ENCODE assay signal across 21 cellular contexts in the genomic region with DNA sequence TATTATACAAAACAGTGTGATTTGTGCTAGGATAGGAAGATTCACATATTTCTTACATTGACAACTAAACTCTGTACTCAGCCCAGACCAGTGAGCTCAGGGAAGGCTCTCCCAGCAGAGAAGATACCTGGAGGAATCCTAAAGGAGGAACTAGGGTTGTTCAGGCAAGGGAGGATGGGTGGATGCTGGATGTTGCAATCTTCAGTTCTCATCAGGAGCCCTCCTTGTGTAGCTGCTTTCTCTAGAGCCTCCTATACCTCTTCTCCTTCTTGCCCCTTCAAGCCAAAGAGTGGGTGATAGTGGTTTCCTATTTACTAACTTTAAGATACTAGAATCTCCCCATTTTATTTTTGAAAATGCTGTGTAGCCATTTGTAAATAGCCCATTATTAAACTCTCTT.
"Had no signal": no experiment of that assay in that cellular context is flagged by ENCODE, and none has a peak within 500 bp of the region (broad histone marks: within the 10 kb centered on the region; RNA-seq: fewer than 3 reads in every experiment).

No MANE protein-coding gene starts in this region.

- H3K36me3 ChIP-seq: esophagus muscularis mucosa, gastrocnemius medialis, heart right ventricle, prostate gland, spleen, tibial artery, upper lobe of left lung, vagina had no signal

- H3K4me3 ChIP-seq: esophagus muscularis mucosa, gastrocnemius medialis, heart right ventricle, prostate gland, spleen, tibial artery, upper lobe of left lung, vagina had no signal

- DNase-seq: effector memory CD8-positive, alpha-beta T cell; gastrocnemius medialis; heart right ventricle; hypothalamus; kidney glomerular epithelial cell; mesendoderm; naive B cell; spleen; stimulated activated CD4-positive, alpha-beta T cell treated with anti-CD3 and anti-CD28 coated beads, Interleukin-15, amount 100 ng/mL, for 24 hours; stimulated activated CD4-positive, alpha-beta T cell treated with anti-CD3 and anti-CD28 coated beads, Interleukin-1b, Interleukin-23, amount 100 ng/mL, for 48 hours; stimulated activated CD4-positive, alpha-beta T cell treated with anti-CD3 and anti-CD28 coated beads, Interleukin-4, amount 100 ng/mL, for 24 hours; tibial artery; upper lobe of left lung had no signal

- ATAC-seq: effector memory CD8-positive, alpha-beta T cell; gastrocnemius medialis; heart right ventricle; sciatic nerve; stimulated activated memory B cell treated with anti-CD40 and anti-IgM and Interleukin-4, amounts not matched to agents 10 μg/mL and 1 μg/mL and 100 μg/mL, for 72 hours had no signal

- H3K9me3 ChIP-seq: esophagus muscularis mucosa, gastrocnemius medialis, heart right ventricle, prostate gland, spleen, tibial artery, upper lobe of left lung, vagina had no signal

- FAIRE-seq: islet of Langerhans had no signal

- H3K27ac ChIP-seq: epithelial cell of prostate, esophagus muscularis mucosa, gastrocnemius medialis, heart right ventricle, parathyroid adenoma, prostate gland, spleen, tibial artery, upper lobe of left lung, vagina had no signal

- H2AFZ ChIP-seq: parathyroid adenoma had no signal

- H3K79me2 ChIP-seq: parathyroid adenoma had no signal

- H3K27me3 ChIP-seq: esophagus muscularis mucosa, tibial artery, upper lobe of left lung, vagina had no signal

- H3K9ac ChIP-seq: parathyroid adenoma had no signal

- H3K4me1 ChIP-seq: esophagus muscularis mucosa, gastrocnemius medialis, heart right ventricle, parathyroid adenoma, prostate gland, spleen, tibial artery, upper lobe of left lung, vagina had no signal
